27 cellular contexts compared by ENCODE assay signal in genomic region chr9:374726-375125, GRCh38.
"Had no signal": no experiment of that assay in that cellular context is flagged by ENCODE, and none has a peak within 500 bp of the region (broad histone marks: within the 10 kb centered on the region; RNA-seq: fewer than 3 reads in every experiment).

No MANE protein-coding gene starts in this region.

- H3K4me3 ChIP-seq: ascending aorta, body of pancreas, Peyer's patch, SJSA1 had no signal

- DNase-seq: activated CD4-positive, alpha-beta T cell treated with anti-CD3 and anti-CD28 coated beads for 48 hours; activated CD4-positive, alpha-beta T cell treated with anti-CD3 and anti-CD28 coated beads, Interleukin-2, amount 50 U/mL, for 4 hours; activated CD4-positive, CD25-positive, alpha-beta regulatory T cell treated with anti-CD3 and anti-CD28 coated beads, Interleukin-2, amount 50 U/mL, for 72 hours; activated CD8-positive, alpha-beta memory T cell treated with anti-CD3 and anti-CD28 coated beads, Interleukin-2, amount 10 ng/mL, durations not matched to agents 7 days and 5 days; activated CD8-positive, alpha-beta T cell treated with anti-CD3 and anti-CD28 coated beads, Interleukin-2, amount 10 ng/mL, durations not matched to agents 7 days and 5 days; activated effector memory CD4-positive, alpha-beta T cell treated with anti-CD3 and anti-CD28 coated beads, Interleukin-2, amount 50 U/mL, for 16 hours; activated naive CD4-positive, alpha-beta T cell treated with Interleukin-2 at 50 U/mL for 16 hours; activated naive CD8-positive, alpha-beta T cell treated with anti-CD3 and anti-CD28 coated beads, Interleukin-2, amount 50 U/mL, for 24 hours; activated T-cell treated with anti-CD3 and anti-CD28 coated beads, Interleukin-2, amount 50 U/mL, for 24 hours; amniotic stem cell; body of pancreas; central memory CD4-positive, alpha-beta T cell; KG1; NCI-H1092; NCI-H1417; NCI-H2029 treated with DMSO at 0.1 percent for 48 hours; NCI-H446; NCI-H526 treated with DMSO at 0.1 percent for 48 hours; Peyer's patch; Right ventricle myocardium superior; SW 1271 had no signal

- H3K4me1 ChIP-seq: ascending aorta, body of pancreas, Peyer's patch, SJSA1 had no signal

- H3K27ac Mint-ChIP-seq: activated CD8-positive, alpha-beta memory T cell treated with anti-CD3 and anti-CD28 coated beads, Interleukin-2, amount 10 ng/mL, durations not matched to agents 7 days and 5 days; activated CD8-positive, alpha-beta T cell treated with anti-CD3 and anti-CD28 coated beads, Interleukin-2, amount 10 ng/mL, durations not matched to agents 7 days and 5 days; activated T-cell treated with anti-CD3 and anti-CD28 coated beads, Interleukin-2, amount 50 U/mL, for 24 hours; activated T-helper 1 cell treated with anti-CD3 and anti-CD28 coated beads, Interleukin-12 subunit alpha, Interleukin-12 subunit beta, Interleukin-2, Interleukin-4 antibody, amounts not matched to agents 30 ng/mL and 10 ng/mL and 1 ng/mL, durations not matched to agents 14 hours and 24 hours and 36 hours had no signal

- H3K9me3 ChIP-seq: ascending aorta, body of pancreas, Peyer's patch, SJSA1 had no signal

- H3K36me3 ChIP-seq: ascending aorta, SJSA1 had no signal

- H3K27me3 Mint-ChIP-seq: activated CD8-positive, alpha-beta memory T cell treated with anti-CD3 and anti-CD28 coated beads, Interleukin-2, amount 10 ng/mL, durations not matched to agents 7 days and 5 days; activated naive CD8-positive, alpha-beta T cell treated with anti-CD3 and anti-CD28 coated beads, Interleukin-2, amount 50 U/mL, for 24 hours; activated T-cell treated with anti-CD3 and anti-CD28 coated beads, Interleukin-2, amount 50 U/mL, for 24 hours; IgD-negative memory B cell had no signal

- H3K4me1 Mint-ChIP-seq: activated CD8-positive, alpha-beta memory T cell treated with anti-CD3 and anti-CD28 coated beads, Interleukin-2, amount 10 ng/mL, durations not matched to agents 7 days and 5 days; activated naive CD8-positive, alpha-beta T cell treated with anti-CD3 and anti-CD28 coated beads, Interleukin-2, amount 50 U/mL, for 24 hours had no signal

- H3K4me3 Mint-ChIP-seq: activated CD8-positive, alpha-beta memory T cell treated with anti-CD3 and anti-CD28 coated beads, Interleukin-2, amount 10 ng/mL, durations not matched to agents 7 days and 5 days; activated CD8-positive, alpha-beta T cell treated with anti-CD3 and anti-CD28 coated beads, Interleukin-2, amount 10 ng/mL, durations not matched to agents 7 days and 5 days; activated naive CD8-positive, alpha-beta T cell treated with anti-CD3 and anti-CD28 coated beads, Interleukin-2, amount 50 U/mL, for 24 hours; activated T-cell treated with anti-CD3 and anti-CD28 coated beads, Interleukin-2, amount 50 U/mL, for 24 hours; activated T-helper 1 cell treated with anti-CD3 and anti-CD28 coated beads, Interleukin-12 subunit alpha, Interleukin-12 subunit beta, Interleukin-2, Interleukin-4 antibody, amounts not matched to agents 30 ng/mL and 10 ng/mL and 1 ng/mL, durations not matched to agents 14 hours and 24 hours and 36 hours; IgD-negative memory B cell had no signal

- ATAC-seq: activated CD8-positive, alpha-beta memory T cell treated with anti-CD3 and anti-CD28 coated beads, Interleukin-2, amount 10 ng/mL, durations not matched to agents 7 days and 5 days; activated CD8-positive, alpha-beta T cell treated with anti-CD3 and anti-CD28 coated beads, Interleukin-2, amount 10 ng/mL, durations not matched to agents 7 days and 5 days; activated naive CD4-positive, alpha-beta T cell treated with anti-CD3 and anti-CD28 coated beads, Interleukin-2, amount 50 U/mL, for 72 hours; activated naive CD8-positive, alpha-beta T cell treated with anti-CD3 and anti-CD28 coated beads, Interleukin-2, amount 50 U/mL, for 24 hours; body of pancreas; SK-N-SH treated with all-trans-retinoic acid at 6 μM for 48 hours had no signal

- H3K27me3 ChIP-seq: ascending aorta, body of pancreas, Peyer's patch, SJSA1 had no signal

- H3K9me3 Mint-ChIP-seq: activated naive CD4-positive, alpha-beta T cell treated with anti-CD3 and anti-CD28 coated beads, Interleukin-2, amount 50 U/mL, for 72 hours; activated naive CD8-positive, alpha-beta T cell treated with anti-CD3 and anti-CD28 coated beads, Interleukin-2, amount 50 U/mL, for 24 hours; activated T-cell treated with anti-CD3 and anti-CD28 coated beads, Interleukin-2, amount 50 U/mL, for 24 hours; activated T-helper 1 cell treated with anti-CD3 and anti-CD28 coated beads, Interleukin-12 subunit alpha, Interleukin-12 subunit beta, Interleukin-2, Interleukin-4 antibody, amounts not matched to agents 30 ng/mL and 10 ng/mL and 1 ng/mL, durations not matched to agents 14 hours and 24 hours and 36 hours; IgD-negative memory B cell had no signal
